25 cellular contexts compared by ENCODE assay signal in genomic region chr17:71149607-71150006, GRCh38.
"Had no signal": no experiment of that assay in that cellular context is flagged by ENCODE, and none has a peak within 500 bp of the region (broad histone marks: within the 10 kb centered on the region; RNA-seq: fewer than 3 reads in every experiment).

No MANE protein-coding gene starts in this region.

- H3K9me3 ChIP-seq: neutrophil, psoas muscle, stomach, thoracic aorta, thyroid gland, tibial nerve, upper lobe of left lung had no signal

- H3K9ac ChIP-seq: parathyroid adenoma had no signal

- H3K36me3 ChIP-seq: neutrophil, stomach, thoracic aorta, thyroid gland, tibial nerve, upper lobe of left lung had no signal

- H2AFZ ChIP-seq: parathyroid adenoma had no signal

- H3K4me1 ChIP-seq: parathyroid adenoma, psoas muscle, stomach, thyroid gland, tibial nerve, upper lobe of left lung had no signal

- H3K27ac ChIP-seq: neutrophil, parathyroid adenoma, psoas muscle, skin epidermis, stomach, thoracic aorta, thyroid gland, tibial nerve, upper lobe of left lung had no signal

- H3K4me3 ChIP-seq: psoas muscle, skin epidermis, stomach, thoracic aorta, thyroid gland, tibial nerve, upper lobe of left lung had no signal

- DNase-seq: naive B cell; naive thymus-derived CD8-positive, alpha-beta T cell; nephron progenitor cell; nucleus accumbens; psoas muscle; right cardiac atrium; stimulated activated CD4-positive, alpha-beta T cell treated with anti-CD3 and anti-CD28 coated beads, Interleukin-15, amount 100 ng/mL, for 24 hours; stimulated activated CD4-positive, alpha-beta T cell treated with anti-CD3 and anti-CD28 coated beads, Interleukin-2, amount 100 ng/mL, for 24 hours; stimulated activated CD4-positive, alpha-beta T cell treated with anti-CD3 and anti-CD28 coated beads, Interleukin-2, amount 100 ng/mL, for 48 hours; stimulated activated CD4-positive, alpha-beta T cell treated with anti-CD3 and anti-CD28 coated beads, Interleukin-4, amount 100 ng/mL, for 24 hours; stimulated activated naive B cell treated with anti-CD40 and anti-IgM and Interleukin-4, amounts not matched to agents 10 μg/mL and 1 μg/mL and 100 μg/mL, for 72 hours; stimulated activated naive CD4-positive, alpha-beta T cell treated with Interleukin-2 at 50 U/mL for 16 hours; stomach; thyroid gland; trophoblast cell; upper lobe of left lung had no signal

- H3K27me3 ChIP-seq: neutrophil, stomach, thyroid gland, tibial nerve, upper lobe of left lung had no signal

- ATAC-seq: naive thymus-derived CD8-positive, alpha-beta T cell; natural killer cell treated with Interleukin-12 subunit alpha and Interleukin-12 subunit beta and Interleukin-15 and Interleukin-18, amount 100 ng/mL, for 72 hours; psoas muscle; right cardiac atrium; sciatic nerve; stimulated activated effector memory CD8-positive, alpha-beta T cell treated with anti-CD3 and anti-CD28 coated beads, Interleukin-12 subunit alpha, Interleukin-12 subunit beta, amount 100 ng/mL, for 72 hours; stimulated activated naive B cell treated with anti-CD40 and anti-IgM and Interleukin-4, amounts not matched to agents 10 μg/mL and 1 μg/mL and 100 μg/mL, for 72 hours had no signal

- H3K79me2 ChIP-seq: parathyroid adenoma had no signal

- FAIRE-seq: urothelium cell line had no signal
